8 cellular contexts compared by ENCODE assay signal in the genomic region with DNA sequence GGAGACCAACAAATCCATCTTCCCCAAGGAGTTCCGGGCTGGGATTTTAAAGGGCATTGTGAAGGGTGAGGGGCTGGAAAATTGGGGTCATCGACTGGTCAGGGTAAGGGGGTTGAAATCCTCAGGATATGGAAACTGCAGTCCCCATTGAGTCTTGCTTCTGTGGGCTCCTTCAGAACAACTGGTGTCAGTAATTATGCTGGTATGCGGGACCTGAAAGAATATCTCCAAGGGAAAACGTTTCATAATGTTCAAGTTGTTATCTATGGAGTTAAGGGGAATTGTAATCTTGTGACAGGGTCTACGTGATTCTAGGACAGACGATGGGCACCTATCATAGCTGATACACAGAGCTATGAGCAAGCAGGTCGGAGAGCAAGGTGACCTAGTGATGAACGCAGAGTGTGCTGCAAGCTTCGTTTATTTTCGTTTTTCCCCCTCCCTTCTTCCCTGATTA. TPM values are rescaled to one million over a fixed set of nuclear protein-coding genes. Genes with fewer than 3 reads are reported as not detected.
DNase-seq lines count a peak whose midpoint lies in the region; ATAC-seq, FAIRE-seq and TF ChIP-seq lines count a peak whose summit lies in the region.

No MANE protein-coding gene starts in this region.

- no peaks in the 10 kb centered on the region for H3K27me3 ChIP-seq in cardiac muscle cell
- H3K27me3 ChIP-seq in K562 (ENCODE audit: control insufficient read depth in 2 of 2, insufficient read depth in 2 of 2, low read length in 2 of 2): no peaks in the 10 kb centered on the region
- no peaks in the 10 kb centered on the region for H3K27me3 ChIP-seq in mesendoderm (ENCODE audit: insufficient read depth, low read length, poor library complexity)

- H3K18ac ChIP-seq in mesendoderm (ENCODE audit: low read length): peak overlapping the region; percentile 46

- peak overlapping the region; percentile 76 for H2BK15ac ChIP-seq in mesendoderm (replicated peaks; ENCODE audit: low read depth)

- POLR2A ChIA-PET in K562 (lab: Yijun Ruan, JAX): interaction anchor here (0.6 to 2.1 kb wide), 5 partner anchors 10 to 141 kb away, joined by 3 to 4 read pairs (median 3); no protein-coding TSS in a partner anchor

- H3K9ac ChIP-seq in K562 (ENCODE audit: insufficient read depth in 1 of 2, low read depth in 2 of 2, low read length in 2 of 2): peak overlapping the region in 1 of 2 experiments; percentile 14; a peak in 1 of 4 replicates
- H3K9ac ChIP-seq in mesendoderm (ENCODE audit: low read length): peak overlapping the region; percentile 23

- no peaks in the 10 kb centered on the region for H3K9me3 ChIP-seq in cardiac muscle cell (ENCODE audit: low read depth)
- H3K9me3 ChIP-seq in K562 (replicated peaks; ENCODE audit: control insufficient read depth, insufficient read depth, low read depth, low read length): no peaks in the 10 kb centered on the region

- ATAC-seq in HG03457 (IDR thresholded peaks at IDR 0.05; ENCODE audit: unreplicated experiment): peak; percentile 21
- ATAC-seq in K562: peak; percentile 36

- peaks cover 18% of the 10 kb centered on the region for H3K79me2 ChIP-seq in K562 (ENCODE audit: control insufficient read depth, insufficient read depth, low read length)
- peaks cover 6% of the 10 kb centered on the region for H3K79me2 ChIP-seq in mesendoderm (ENCODE audit: control insufficient read depth, insufficient read depth, low read length)

- no peak for TF ChIP-seq RAD21 in K562 (CRISPR knock-in tag; conservative IDR thresholded peaks at IDR 0.05 in 1 of 2, IDR thresholded peaks at IDR 0.05 in 1 of 2)

- peak overlapping the region; percentile 95 for H2AFZ ChIP-seq in K562 (ENCODE audit: low read depth, low read length)

- 12% methylated on average over 10 of the region's 10 CpGs for WGBS in K562 (ENCODE audit: insufficient coverage, low coverage, missing lambda C conversion rate)
- no CpG with 5 or more reads among the region's 10 CpGs for WGBS in mesendoderm (ENCODE audit: extremely low coverage, insufficient coverage, low lambda C conversion rate)

- H3K56ac ChIP-seq in mesendoderm (ENCODE audit: low read length): peak overlapping the region; percentile 59

- peaks cover 11% of the 10 kb centered on the region for H3K36me3 ChIP-seq in cardiac muscle cell
- peaks cover 27% of the 10 kb centered on the region for H3K36me3 ChIP-seq in K562 (ENCODE audit: control insufficient read depth, insufficient read depth, low read length)
- H3K36me3 ChIP-seq in mesendoderm (ENCODE audit: control insufficient read depth, insufficient read depth, low read length): peaks cover 6% of the 10 kb centered on the region

- H3K4me2 ChIP-seq in K562 (ENCODE audit: insufficient read depth, low read length) (peak overlapping the region; percentile 87), mesendoderm (ENCODE audit: low read length) (peak overlapping the region; percentile 6)

- DNase-seq in cardiac muscle cell (ENCODE audit: low read depth in 1 of 2, low spot score in 1 of 2) (no peak), cardiac septum (ENCODE audit: low spot score) (no peak), K562 (ENCODE audit: extremely low read depth in 1 of 4, low spot score in 3 of 4) (peak in 1 of 4 experiments; percentile 8), mesendoderm (no peak), NCI-H2171 (lab: John Stamatoyannopoulos, UW) (no peak), NCI-H345 treated with DMSO at 0.1 percent for 48 hours (lab: John Stamatoyannopoulos, UW; ENCODE audit: unreplicated experiment) (no peak), cerebellar nuclear complex (lab: John Stamatoyannopoulos, UW) (no peak)

- H3K4me3 ChIP-seq in cardiac muscle cell: no peak overlapping the region
- peak overlapping the region; percentile 17 for H3K4me3 ChIP-seq in K562
- no peak overlapping the region for H3K4me3 ChIP-seq in mesendoderm (ENCODE audit: low read length)

- no peaks in the 10 kb centered on the region for H3K9me1 ChIP-seq in K562 (ENCODE audit: control insufficient read depth, insufficient read depth, low read length)

- CTCF ChIA-PET in K562 (lab: Yijun Ruan, JAX; ENCODE audit: low intra/inter-chr PET ratio): no interaction called here

- H3K79me1 ChIP-seq in mesendoderm (ENCODE audit: low read length): peaks cover 11% of the 10 kb centered on the region

- peak overlapping the region; percentile 2 for H3K27ac ChIP-seq in cardiac muscle cell
- peak overlapping the region; percentile 61 for H3K27ac ChIP-seq in K562 (ENCODE audit: extremely low read depth, low read depth, low read length)
- no peak overlapping the region for H3K27ac ChIP-seq in mesendoderm (ENCODE audit: low read depth, low read length)

- no peak overlapping the region for H3K23ac ChIP-seq in mesendoderm (ENCODE audit: low read length)

- peaks cover 5% of the 10 kb centered on the region for H3K4me1 ChIP-seq in cardiac muscle cell (ENCODE audit: low read depth)
- peaks cover 21 to 22% of the 10 kb centered on the region in 2 experiments for H3K4me1 ChIP-seq in K562 (replicated peaks in 1 of 2; ENCODE audit: control insufficient read depth in 2 of 2, insufficient read depth in 2 of 2, low read length in 2 of 2)
- H3K4me1 ChIP-seq in mesendoderm (ENCODE audit: control insufficient read depth, low read depth, low read length): peaks cover 3% of the 10 kb centered on the region

- peak; percentile 75 for FAIRE-seq in K562 (lab: Jason Lieb, UNC)

- peak overlapping the region; percentile 46 for H3K4ac ChIP-seq in mesendoderm (ENCODE audit: low read depth, low read length)

- TSS peak; percentile 84 for BruUV-seq in K562 (replicated peaks; lab: Mats Ljungman, UMichigan)

- no peaks in the 10 kb centered on the region for H4K20me1 ChIP-seq in K562 (replicated peaks; ENCODE audit: control insufficient read depth, insufficient read depth, low read length)

- peak; percentile 64; the same call in 1 of the 2 replicates for TF ChIP-seq POLR2A in K562 (conservative IDR thresholded peaks at IDR 0.05)

- no peak overlapping the region for H2BK120ac ChIP-seq in mesendoderm (ENCODE audit: low read depth, low read length)

- H4K5ac ChIP-seq in mesendoderm (ENCODE audit: low read length): peak overlapping the region; percentile 97

- TF ChIP-seq CTCF in cardiac muscle cell (IDR thresholded peaks at IDR 0.05; ENCODE audit: low read depth, low read length): no peak
- no peak for TF ChIP-seq CTCF in K562 (IDR thresholded peaks at IDR 0.05 in 2 of 3, conservative IDR thresholded peaks at IDR 0.05 in 1 of 3; ENCODE audit: insufficient read depth in 2 of 3, low read depth in 1 of 3, low read length in 3 of 3)

- H4K8ac ChIP-seq in mesendoderm (ENCODE audit: low read depth, low read length): no peak overlapping the region

- peak overlapping the region; percentile 6 for H2AK5ac ChIP-seq in mesendoderm (ENCODE audit: low read length)

- no peak for TF ChIP-seq EP300 in K562 (IDR thresholded peaks at IDR 0.05; ENCODE audit: low read length)

- in situ Hi-C loops in K562 (cut with MboI): no loop called here

- intact Hi-C loops in cardiac septum (cut with DNase I): loop anchor here (2.0 to 5.0 kb wide), 2 partner anchors 36 to 89 kb away; a partner anchor contains a TSS
- intact Hi-C loops in K562 (cut with micrococcal nuclease): no loop called here

- peak overlapping the region; percentile 0 for H2BK5ac ChIP-seq in mesendoderm (ENCODE audit: low read length)

RNA-seq across cellular contexts. Expression of a gene that starts 0.5 kb away (rescaled TPM):
- total RNA-seq in cardiac muscle cell: 83.6 and 115 TPM in 2 replicates
- 190 and 223 TPM in 2 replicates for polyA plus RNA-seq in cardiac muscle cell
- 33.6 TPM for total RNA-seq in cardiac septum
- total RNA-seq in K562 (2011; cell fraction: chromatin; rRNA removed; ENCODE audit: low replicate concordance): 22.0 and 61.8 TPM in 2 replicates
- total RNA-seq in K562 (2011; cell fraction: nucleolus; rRNA removed): 61.1 and 68.0 TPM in 2 replicates
- total RNA-seq in K562 (2011; cell fraction: nucleoplasm; rRNA removed): 53.5 and 72.0 TPM in 2 replicates
- total RNA-seq in K562 (2014; rRNA removed): 22.3 and 29.1 TPM in 2 replicates
- total RNA-seq in K562 (2014; rRNA removed; fragmentation: Illumina TruSeq; extraction: Trizol): 11.0 and 11.8 TPM in 2 replicates
- total RNA-seq in K562 (2015; rRNA removed; fragmentation: Illumina TruSeq; extraction: Trizol): 14.5 and 14.9 TPM in 2 replicates
- total RNA-seq in K562 (2021): 33.6 and 36.7 TPM in 2 replicates
- polyA plus RNA-seq in K562 (2011; rRNA removed): 17.9 and 33.4 TPM in 2 replicates
- polyA plus RNA-seq in K562 (2011; cell fraction: cytosol; rRNA removed): 31.3 and 72.7 TPM in 2 replicates
- 19.7 and 50.0 TPM in 2 replicates for polyA plus RNA-seq in K562 (2011; cell fraction: nucleus; rRNA removed)
- polyA plus RNA-seq in K562 (2012): 37.9 and 107 TPM in 2 replicates
- polyA plus RNA-seq in K562 (2014; fragmentation: Illumina TruSeq; extraction: Trizol): 23.8 and 45.5 TPM in 2 replicates
- 1 to 10 TPM; 3.3 to 5.4 TPM for polyA plus RNA-seq in K562 (2014; fragmentation: Nextera tagmentation; extraction: Ambion mirVana)
- polyA plus RNA-seq in K562 (2014; rRNA removed): 20.1 and 20.9 TPM in 2 replicates
- polyA minus RNA-seq in K562 (2011; rRNA and poly(A)+ RNA removed): 12.8 and 15.1 TPM in 2 replicates
- 20.8 and 31.7 TPM in 2 replicates for polyA minus RNA-seq in K562 (2011; cell fraction: cytosol; rRNA and poly(A)+ RNA removed)
- 10.0 and 15.5 TPM in 2 replicates for polyA minus RNA-seq in K562 (2011; cell fraction: nucleus; rRNA and poly(A)+ RNA removed)
- 25.5 TPM for polyA plus RNA-seq in mesendoderm (2013, experiment 1 of 2)
- polyA plus RNA-seq in mesendoderm (2013, experiment 2 of 2): 23.7 TPM

RNA-seq across cellular contexts. Expression of a gene that starts 36.6 kb away (rescaled TPM):
- total RNA-seq in cardiac muscle cell: 95.6 and 97.9 TPM in 2 replicates
- 87.9 and 101 TPM in 2 replicates for polyA plus RNA-seq in cardiac muscle cell
- total RNA-seq in cardiac septum: 39.7 TPM
- 102 and 236 TPM in 2 replicates for total RNA-seq in K562 (2011; cell fraction: chromatin; rRNA removed; ENCODE audit: low replicate concordance)
- 297 and 329 TPM in 2 replicates for total RNA-seq in K562 (2011; cell fraction: nucleolus; rRNA removed)
- total RNA-seq in K562 (2011; cell fraction: nucleoplasm; rRNA removed): 126 and 148 TPM in 2 replicates
- total RNA-seq in K562 (2014; rRNA removed): 137 and 192 TPM in 2 replicates
- total RNA-seq in K562 (2014; rRNA removed; fragmentation: Illumina TruSeq; extraction: Trizol): 36.0 and 53.7 TPM in 2 replicates
- 40.8 and 42.0 TPM in 2 replicates for total RNA-seq in K562 (2015; rRNA removed; fragmentation: Illumina TruSeq; extraction: Trizol)
- total RNA-seq in K562 (2021): 138 and 142 TPM in 2 replicates
- polyA plus RNA-seq in K562 (2011; rRNA removed): 33.8 and 51.7 TPM in 2 replicates
- polyA plus RNA-seq in K562 (2011; cell fraction: cytosol; rRNA removed): 42.7 and 139 TPM in 2 replicates
- polyA plus RNA-seq in K562 (2011; cell fraction: nucleus; rRNA removed): 158 and 263 TPM in 2 replicates
- polyA plus RNA-seq in K562 (2012): 72.0 and 103 TPM in 2 replicates
- polyA plus RNA-seq in K562 (2014; fragmentation: Illumina TruSeq; extraction: Trizol): 75.6 and 89.8 TPM in 2 replicates
- polyA plus RNA-seq in K562 (2014; fragmentation: Nextera tagmentation; extraction: Ambion mirVana): 10 to 100 TPM in 1 of 2 experiments, 1 to 10 TPM in 1; 4.7 to 10.6 TPM
- polyA plus RNA-seq in K562 (2014; rRNA removed): 67.5 and 76.6 TPM in 2 replicates
- polyA minus RNA-seq in K562 (2011; rRNA and poly(A)+ RNA removed): 24.0 and 27.0 TPM in 2 replicates
- 76.6 and 85.5 TPM in 2 replicates for polyA minus RNA-seq in K562 (2011; cell fraction: cytosol; rRNA and poly(A)+ RNA removed)
- 41.2 and 50.2 TPM in 2 replicates for polyA minus RNA-seq in K562 (2011; cell fraction: nucleus; rRNA and poly(A)+ RNA removed)
- 61.3 TPM for polyA plus RNA-seq in mesendoderm (2013, experiment 1 of 2)
- 59.2 TPM for polyA plus RNA-seq in mesendoderm (2013, experiment 2 of 2)
